In the genomic region with DNA sequence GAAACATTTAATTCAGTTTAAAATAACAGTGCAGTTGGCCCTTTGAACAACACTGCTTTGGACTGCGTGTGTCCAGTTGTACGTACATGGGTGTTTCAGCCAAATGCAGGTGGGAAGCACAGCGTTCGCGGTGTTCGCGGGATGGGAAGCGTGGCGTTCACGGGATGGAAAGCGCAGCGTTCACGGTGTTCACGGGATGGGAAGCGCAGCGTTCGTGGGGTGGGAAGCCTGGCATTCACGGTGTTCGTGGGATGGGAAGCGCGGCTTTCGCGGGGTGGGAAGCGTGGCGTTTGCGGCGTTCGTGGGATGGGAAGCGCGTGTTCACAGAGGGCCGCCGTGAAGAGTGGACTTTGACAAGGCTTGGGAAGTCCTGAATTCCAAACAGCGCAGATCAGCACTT, we compare ENCODE assay signal across 17 cellular contexts. TPM values are rescaled to one million over a fixed set of nuclear protein-coding genes. Genes with fewer than 3 reads are reported as not detected.
DNase-seq lines count a peak whose midpoint lies in the region; ATAC-seq and TF ChIP-seq lines count a peak whose summit lies in the region.
"Had no signal": no experiment of that assay in that cellular context is flagged by ENCODE, and none has a peak within 500 bp of the region (broad histone marks: within the 10 kb centered on the region; RNA-seq: fewer than 3 reads in every experiment).

No MANE protein-coding gene starts in this region.

- H3K27ac Mint-ChIP-seq in GM23338 (peak overlapping the region; percentile 70; the same call in 1 of the 2 replicates), neural crest cell (ENCODE audit: unreplicated experiment) (peak overlapping the region; percentile 20)
- H3K27ac Mint-ChIP-seq: B cell; CD8-positive, alpha-beta T cell had no signal

- H3K9me3 Mint-ChIP-seq in GM23338, result peaks cover 13% of the 10 kb centered on the region
- no peaks in the 10 kb centered on the region for H3K9me3 Mint-ChIP-seq in neural crest cell
- H3K9me3 Mint-ChIP-seq: CD8-positive, alpha-beta T cell had no signal

- peaks cover 12% of the 10 kb centered on the region for H3K36me3 ChIP-seq in GM23338 (ENCODE audit: insufficient read depth)
- peaks cover 4% of the 10 kb centered on the region; the same call in 1 of the 2 replicates for H3K36me3 ChIP-seq in Panc1 (ENCODE audit: control insufficient read depth, insufficient read depth, low read length)

- H4K20me1 ChIP-seq in GM23338 (replicated peaks; ENCODE audit: insufficient read depth), result peaks cover 6% of the 10 kb centered on the region

- no peaks in the 10 kb centered on the region for H3K4me1 ChIP-seq in GM23338 (ENCODE audit: insufficient read depth)
- H3K4me1 ChIP-seq in Panc1 (ENCODE audit: control insufficient read depth, insufficient read depth, low read length), result no peaks in the 10 kb centered on the region

- H3K4me1 Mint-ChIP-seq in GM23338 (no peaks in the 10 kb centered on the region), neural crest cell (no peaks in the 10 kb centered on the region)
- H3K4me1 Mint-ChIP-seq: B cell had no signal

- DNase-seq in Right ventricle myocardium inferior (ENCODE audit: missing footprints), result peak; percentile 42
- no peak for DNase-seq in left ventricle myocardium superior
- DNase-seq in GM23338 (ENCODE audit: low spot score), result no peak
- no peak for DNase-seq in Panc1 (ENCODE audit: low read depth, low spot score)
- no peak for DNase-seq in neural crest cell (ENCODE audit: low read depth, low spot score)
- DNase-seq in foreskin fibroblast, result no peak
- DNase-seq in T-helper 2 cell, result no peak
- DNase-seq: Calu3, DMS79 treated with DMSO at 0.1 percent for 48 hours, GF-D8, HCEC 1CT, IMR-90 had no signal

- no peaks in the 10 kb centered on the region for H3F3A ChIP-seq in GM23338 (replicated peaks; ENCODE audit: low read depth)

- CTCF ChIA-PET in Panc1 (lab: Charles Lee), result no interaction called here

- BruUV-seq in Panc1 (replicated peaks; lab: Mats Ljungman, UMichigan), result TSS peak; percentile 43

- H3K4me3 ChIP-seq in GM23338, result no peak overlapping the region
- no peak overlapping the region for H3K4me3 ChIP-seq in Panc1 (ENCODE audit: low read depth in 2 of 2, low read length in 2 of 2)
- no peak overlapping the region for H3K4me3 ChIP-seq in foreskin fibroblast (ENCODE audit: low read depth in 1 of 2, low read length in 2 of 2)
- H3K4me3 ChIP-seq: BLaER1 treated with 17β-estradiol and CSF1 and Interleukin-3, amounts not matched to agents 10 nM and 100 nM had no signal

- H3K79me2 ChIP-seq in GM23338 (replicated peaks; ENCODE audit: insufficient read depth), result peaks cover 42% of the 10 kb centered on the region

- no peak for TF ChIP-seq CTCF in GM23338 (conservative IDR thresholded peaks at IDR 0.05; ENCODE audit: low read depth in 2 of 2)
- no peak for TF ChIP-seq CTCF in Panc1 (IDR thresholded peaks at IDR 0.05)
- no peak for TF ChIP-seq CTCF in neural crest cell (conservative IDR thresholded peaks at IDR 0.05)
- no peak for TF ChIP-seq CTCF in foreskin fibroblast (IDR thresholded peaks at IDR 0.05; ENCODE audit: low read depth, low read length)

- intact Hi-C loops in Right ventricle myocardium inferior (cut with DNase I), result no loop called here
- intact Hi-C loops in left ventricle myocardium superior (cut with micrococcal nuclease), result no loop called here
- intact Hi-C loops in Panc1 (cut with micrococcal nuclease; ENCODE audit: unreplicated experiment), result no loop called here

- H3K4me3 Mint-ChIP-seq in GM23338 (no peak overlapping the region), neural crest cell (no peak overlapping the region)
- H3K4me3 Mint-ChIP-seq: B cell; CD8-positive, alpha-beta T cell had no signal

- no peak overlapping the region for H3K4me2 ChIP-seq in GM23338
- H3K4me2 ChIP-seq: BLaER1 treated with 17β-estradiol and CSF1 and Interleukin-3, amounts not matched to agents 10 nM and 100 nM had no signal

- H3K36me3 Mint-ChIP-seq in GM23338 (ENCODE audit: low read depth) (peaks cover 72% of the 10 kb centered on the region), neural crest cell (ENCODE audit: low read depth) (peaks cover 58% of the 10 kb centered on the region)

- POLR2A ChIA-PET in Panc1 (lab: Charles Lee), result no interaction called here

- H3K27me3 ChIP-seq in GM23338 (ENCODE audit: insufficient read depth), result no peaks in the 10 kb centered on the region
- H3K27me3 ChIP-seq in Panc1 (ENCODE audit: control insufficient read depth, insufficient read depth, low read length), result no peaks in the 10 kb centered on the region
- H3K27me3 ChIP-seq: BLaER1 treated with 17β-estradiol and CSF1 and Interleukin-3, amounts not matched to agents 10 nM and 100 nM had no signal

- H3K9me3 ChIP-seq in Panc1 (ENCODE audit: control insufficient read depth, insufficient read depth, low read depth, low read length), result peaks cover 9% of the 10 kb centered on the region; the same call in 1 of the 2 replicates

- ATAC-seq in Right ventricle myocardium inferior (no peak), left ventricle myocardium superior (no peak), GM23338 (no peak), Panc1 (no peak), GM19452 (IDR thresholded peaks at IDR 0.05; ENCODE audit: unreplicated experiment) (no peak)
- ATAC-seq: CD8-positive, alpha-beta T cell had no signal

- H3K27ac ChIP-seq in GM23338 (ENCODE audit: low read depth) (no peak overlapping the region), Panc1 (ENCODE audit: low read length) (no peak overlapping the region)
- H3K27ac ChIP-seq: BLaER1 treated with 17β-estradiol and CSF1 and Interleukin-3, amounts not matched to agents 10 nM and 100 nM; HL-60 had no signal

- in situ Hi-C loops in Panc1 (cut with HindIII; ENCODE audit: low pct_unique_long_range_greater_than_20kb, low sequenced_read_pairs), result no loop called here

- H3K27me3 Mint-ChIP-seq in GM23338 (ENCODE audit: insufficient read depth, low read depth, poor library complexity) (peaks cover 1% of the 10 kb centered on the region), neural crest cell (ENCODE audit: low read depth) (no peaks in the 10 kb centered on the region)
- H3K27me3 Mint-ChIP-seq: B cell had no signal

- no peak overlapping the region for H2AFZ ChIP-seq in GM23338

- H3K9me2 ChIP-seq in GM23338 (ENCODE audit: insufficient read depth), result no peaks in the 10 kb centered on the region

TF ChIP-seq in GM23338, 12 proteins besides CTCF, POLR2A, EP300 and RAD21 (continues in another document):
- TF ChIP-seq ZNF331 (CRISPR knock-in tag; IDR thresholded peaks at IDR 0.05; ENCODE audit: low read depth), result no peak
- no peak for TF ChIP-seq EZH2phosphoT487 (IDR thresholded peaks at IDR 0.05; ENCODE audit: unreplicated experiment)
- no peak for TF ChIP-seq POLR2AphosphoS5 (IDR thresholded peaks at IDR 0.05; ENCODE audit: low read depth)
- no peak for TF ChIP-seq NANOG (IDR thresholded peaks at IDR 0.05; ENCODE audit: borderline replicate concordance)

RNA-seq across cellular contexts. Expression of gene CTDP1, which starts 47.6 kb away (rescaled TPM):
- total RNA-seq in Right ventricle myocardium inferior (8.4 TPM), left ventricle myocardium superior (10.2 TPM), Panc1 (2021; ENCODE audit: unreplicated experiment) (52.8 TPM), neural crest cell (22.8 and 23.3 TPM in 2 replicates)
- total RNA-seq in GM23338 (2014; rRNA removed; shearing (Covaris generic)), result 37.2 and 51.6 TPM in 2 replicates
- polyA plus RNA-seq in GM23338 (2016; fragmentation: Nextera tagmentation; extraction: Ambion mirVana), result 9.4 and 9.9 TPM in 2 replicates
- polyA plus RNA-seq in Panc1 (2012; ENCODE audit: insufficient read length), result 59.4 TPM
